ENCODE assay signal across 8 cellular contexts in the genomic region with DNA sequence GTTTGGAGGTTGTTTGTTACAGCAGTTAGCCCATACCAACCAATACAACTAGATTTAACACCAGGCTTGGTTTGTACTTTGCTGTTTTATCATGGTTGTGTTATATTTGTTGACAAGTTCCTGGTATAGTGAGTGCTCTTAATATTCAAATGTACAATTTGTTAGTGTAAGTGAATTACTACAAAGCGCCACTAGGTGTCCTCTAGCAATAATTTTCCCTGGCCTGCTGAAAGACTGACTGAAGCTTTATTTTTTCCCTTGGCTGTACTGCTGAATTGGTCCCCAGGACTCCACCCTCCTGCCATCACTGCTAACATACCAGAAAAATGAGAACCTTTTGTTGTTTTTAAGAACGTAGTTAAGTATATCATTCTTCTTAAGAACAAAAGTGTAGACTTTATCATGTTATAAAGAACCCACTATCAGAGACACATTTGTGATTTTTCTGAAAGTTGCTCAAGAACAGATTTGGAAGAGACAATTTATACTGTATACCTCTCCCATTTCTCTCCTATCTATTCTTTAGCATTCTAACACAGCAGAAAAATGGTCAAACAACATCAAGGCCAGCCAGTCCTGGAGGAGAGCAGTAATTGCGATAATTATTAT.
DNase-seq lines count a peak whose midpoint lies in the region; ATAC-seq, FAIRE-seq and TF ChIP-seq lines count a peak whose summit lies in the region.

No MANE protein-coding gene starts in this region.

- intact Hi-C loops in left lung (cut with DNase I) = no loop called here

- H3K27ac ChIP-seq in left lung = no peak overlapping the region

- no peaks in the 10 kb centered on the region for H3K27me3 ChIP-seq in left lung

- no peak overlapping the region for H3K4me3 ChIP-seq in left lung

- TF ChIP-seq CTCF in left lung (IDR thresholded peaks at IDR 0.05) = peak; percentile 61

- H3K9me3 ChIP-seq in left lung = no peaks in the 10 kb centered on the region

- in situ Hi-C loops in T47D (cut with HindIII; ENCODE audit: low pct_unique_long_range_greater_than_20kb, low sequenced_read_pairs) = no loop called here

- no peaks in the 10 kb centered on the region for H3K4me1 ChIP-seq in left lung

- peak; percentile 88 for ATAC-seq in GM19035 (IDR thresholded peaks at IDR 0.05; ENCODE audit: unreplicated experiment)
- ATAC-seq in HG03432 (IDR thresholded peaks at IDR 0.05; ENCODE audit: unreplicated experiment) = peak; percentile 86
- ATAC-seq in left lung = peak; percentile 83

- DNase-seq in DMS153 (lab: John Stamatoyannopoulos, UW) (peak; percentile 19), NCI-H774 (lab: John Stamatoyannopoulos, UW) (peak; percentile 48), T47D (ENCODE audit: low read depth in 1 of 2, low spot score in 1 of 2) (peak; percentile 7 to 60), left lung (no peak), urothelium cell line (ENCODE audit: low spot score) (peak; percentile 23), HPDE6-E6E7 (ENCODE audit: extremely low spot score) (no peak)

- H3K36me3 ChIP-seq in left lung = no peaks in the 10 kb centered on the region

- no peak for FAIRE-seq in urothelium cell line (lab: Jason Lieb, UNC)

Comparison
In these comparisons a context has a peak if more than half of its experiments do, and no peak if none do; other contexts are left out.
1. DNase-seq: peak in DMS153 (single experiment), NCI-H774 (single experiment), T47D (2 of 2) and urothelium cell line (single experiment); none in left lung (0 of 2) and HPDE6-E6E7 (single experiment).
2. Peak in every context shown above with its lines, with median percentiles within 50 percentile points of each other: ATAC-seq.